Comparison of ENCODE assay signal across 1 cellular context in genomic region chr5:157598350-157598936, GRCh38.
TF ChIP-seq lines count a peak whose summit lies in the region.

No MANE protein-coding gene starts in this region.

TF ChIP-seq in GM12878, 131 proteins besides CTCF, POLR2A, EP300 and RAD21 (continued from another document and continues in another):
- TF ChIP-seq, protein P1, sequence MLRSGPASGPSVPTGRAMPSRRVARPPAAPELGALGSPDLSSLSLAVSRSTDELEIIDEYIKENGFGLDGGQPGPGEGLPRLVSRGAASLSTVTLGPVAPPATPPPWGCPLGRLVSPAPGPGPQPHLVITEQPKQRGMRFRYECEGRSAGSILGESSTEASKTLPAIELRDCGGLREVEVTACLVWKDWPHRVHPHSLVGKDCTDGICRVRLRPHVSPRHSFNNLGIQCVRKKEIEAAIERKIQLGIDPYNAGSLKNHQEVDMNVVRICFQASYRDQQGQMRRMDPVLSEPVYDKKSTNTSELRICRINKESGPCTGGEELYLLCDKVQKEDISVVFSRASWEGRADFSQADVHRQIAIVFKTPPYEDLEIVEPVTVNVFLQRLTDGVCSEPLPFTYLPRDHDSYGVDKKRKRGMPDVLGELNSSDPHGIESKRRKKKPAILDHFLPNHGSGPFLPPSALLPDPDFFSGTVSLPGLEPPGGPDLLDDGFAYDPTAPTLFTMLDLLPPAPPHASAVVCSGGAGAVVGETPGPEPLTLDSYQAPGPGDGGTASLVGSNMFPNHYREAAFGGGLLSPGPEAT (IDR thresholded peaks at IDR 0.05; ENCODE audit: low read depth) = no peak; the same call in 1 of the 2 replicates
- peak; percentile 43 to 60; a peak in 3 of 4 replicates for TF ChIP-seq IKZF2 (IDR thresholded peaks at IDR 0.05)
- TF ChIP-seq, protein P2, sequence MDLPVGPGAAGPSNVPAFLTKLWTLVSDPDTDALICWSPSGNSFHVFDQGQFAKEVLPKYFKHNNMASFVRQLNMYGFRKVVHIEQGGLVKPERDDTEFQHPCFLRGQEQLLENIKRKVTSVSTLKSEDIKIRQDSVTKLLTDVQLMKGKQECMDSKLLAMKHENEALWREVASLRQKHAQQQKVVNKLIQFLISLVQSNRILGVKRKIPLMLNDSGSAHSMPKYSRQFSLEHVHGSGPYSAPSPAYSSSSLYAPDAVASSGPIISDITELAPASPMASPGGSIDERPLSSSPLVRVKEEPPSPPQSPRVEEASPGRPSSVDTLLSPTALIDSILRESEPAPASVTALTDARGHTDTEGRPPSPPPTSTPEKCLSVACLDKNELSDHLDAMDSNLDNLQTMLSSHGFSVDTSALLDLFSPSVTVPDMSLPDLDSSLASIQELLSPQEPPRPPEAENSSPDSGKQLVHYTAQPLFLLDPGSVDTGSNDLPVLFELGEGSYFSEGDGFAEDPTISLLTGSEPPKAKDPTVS (IDR thresholded peaks at IDR 0.05; ENCODE audit: low read depth, low read length) = no peak
- TF ChIP-seq RBBP5 (conservative IDR thresholded peaks at IDR 0.05) = no peak
- TF ChIP-seq TCF3 (IDR thresholded peaks at IDR 0.05; ENCODE audit: borderline replicate concordance, insufficient read depth, low read depth, low read length) = no peak
- TF ChIP-seq BMI1 (IDR thresholded peaks at IDR 0.05; ENCODE audit: borderline replicate concordance) = no peak
- TF ChIP-seq KLF5 (IDR thresholded peaks at IDR 0.05; ENCODE audit: partially characterized antibody) = no peak
- 0 out of 2 replicates have a peak, but pooled peaks have one; percentile 19 for TF ChIP-seq ZNF217 (IDR thresholded peaks at IDR 0.05)
- no peak for TF ChIP-seq RAD51 (IDR thresholded peaks at IDR 0.05)
- no peak for TF ChIP-seq BRCA1 (IDR thresholded peaks at IDR 0.05; ENCODE audit: low read depth, low read length)
- no peak for TF ChIP-seq POU2F2 (IDR thresholded peaks at IDR 0.05; ENCODE audit: borderline replicate concordance, low read depth, low read length)
- TF ChIP-seq CHD2 (IDR thresholded peaks at IDR 0.05; ENCODE audit: borderline replicate concordance, low read depth, low read length) = no peak
- no peak for TF ChIP-seq CEBPZ (IDR thresholded peaks at IDR 0.05; ENCODE audit: low read depth, low read length)
- no peak for TF ChIP-seq MXI1 (IDR thresholded peaks at IDR 0.05; ENCODE audit: low read depth, low read length)
- TF ChIP-seq PAX5 (IDR thresholded peaks at IDR 0.05; ENCODE audit: borderline replicate concordance, low read depth, low read length) = no peak
- TF ChIP-seq, protein P3, sequence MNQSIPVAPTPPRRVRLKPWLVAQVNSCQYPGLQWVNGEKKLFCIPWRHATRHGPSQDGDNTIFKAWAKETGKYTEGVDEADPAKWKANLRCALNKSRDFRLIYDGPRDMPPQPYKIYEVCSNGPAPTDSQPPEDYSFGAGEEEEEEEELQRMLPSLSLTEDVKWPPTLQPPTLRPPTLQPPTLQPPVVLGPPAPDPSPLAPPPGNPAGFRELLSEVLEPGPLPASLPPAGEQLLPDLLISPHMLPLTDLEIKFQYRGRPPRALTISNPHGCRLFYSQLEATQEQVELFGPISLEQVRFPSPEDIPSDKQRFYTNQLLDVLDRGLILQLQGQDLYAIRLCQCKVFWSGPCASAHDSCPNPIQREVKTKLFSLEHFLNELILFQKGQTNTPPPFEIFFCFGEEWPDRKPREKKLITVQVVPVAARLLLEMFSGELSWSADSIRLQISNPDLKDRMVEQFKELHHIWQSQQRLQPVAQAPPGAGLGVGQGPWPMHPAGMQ (IDR thresholded peaks at IDR 0.05; ENCODE audit: borderline replicate concordance) = no peak
- TF ChIP-seq CREM (IDR thresholded peaks at IDR 0.05; ENCODE audit: low read depth) = no peak
- TF ChIP-seq GATAD2B (conservative IDR thresholded peaks at IDR 0.05; ENCODE audit: low read depth) = no peak
- TF ChIP-seq MAX (IDR thresholded peaks at IDR 0.05; ENCODE audit: low read depth, low read length) = no peak
- no peak for TF ChIP-seq SMARCA5 (IDR thresholded peaks at IDR 0.05)
- TF ChIP-seq MEF2A (IDR thresholded peaks at IDR 0.05; ENCODE audit: insufficient read depth, low read depth, low read length) = no peak
- no peak for TF ChIP-seq IRF4 (IDR thresholded peaks at IDR 0.05; ENCODE audit: low read depth, low read length)
- TF ChIP-seq, protein P4, sequence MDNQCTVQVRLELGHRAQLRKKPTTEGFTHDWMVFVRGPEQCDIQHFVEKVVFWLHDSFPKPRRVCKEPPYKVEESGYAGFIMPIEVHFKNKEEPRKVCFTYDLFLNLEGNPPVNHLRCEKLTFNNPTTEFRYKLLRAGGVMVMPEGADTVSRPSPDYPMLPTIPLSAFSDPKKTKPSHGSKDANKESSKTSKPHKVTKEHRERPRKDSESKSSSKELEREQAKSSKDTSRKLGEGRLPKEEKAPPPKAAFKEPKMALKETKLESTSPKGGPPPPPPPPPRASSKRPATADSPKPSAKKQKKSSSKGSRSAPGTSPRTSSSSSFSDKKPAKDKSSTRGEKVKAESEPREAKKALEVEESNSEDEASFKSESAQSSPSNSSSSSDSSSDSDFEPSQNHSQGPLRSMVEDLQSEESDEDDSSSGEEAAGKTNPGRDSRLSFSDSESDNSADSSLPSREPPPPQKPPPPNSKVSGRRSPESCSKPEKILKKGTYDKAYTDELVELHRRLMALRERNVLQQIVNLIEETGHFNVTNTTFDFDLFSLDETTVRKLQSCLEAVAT (IDR thresholded peaks at IDR 0.05) = no peak
- no peak for TF ChIP-seq TARDBP (IDR thresholded peaks at IDR 0.05; ENCODE audit: borderline replicate concordance)
- TF ChIP-seq TCF12 (IDR thresholded peaks at IDR 0.05; ENCODE audit: low read depth, low read length) = no peak
- TF ChIP-seq TBL1XR1 (IDR thresholded peaks at IDR 0.05; ENCODE audit: low read depth, low read length) = no peak
- TF ChIP-seq RUNX3 (IDR thresholded peaks at IDR 0.05; ENCODE audit: low read length) = peak; percentile 44
- TF ChIP-seq, protein P5, sequence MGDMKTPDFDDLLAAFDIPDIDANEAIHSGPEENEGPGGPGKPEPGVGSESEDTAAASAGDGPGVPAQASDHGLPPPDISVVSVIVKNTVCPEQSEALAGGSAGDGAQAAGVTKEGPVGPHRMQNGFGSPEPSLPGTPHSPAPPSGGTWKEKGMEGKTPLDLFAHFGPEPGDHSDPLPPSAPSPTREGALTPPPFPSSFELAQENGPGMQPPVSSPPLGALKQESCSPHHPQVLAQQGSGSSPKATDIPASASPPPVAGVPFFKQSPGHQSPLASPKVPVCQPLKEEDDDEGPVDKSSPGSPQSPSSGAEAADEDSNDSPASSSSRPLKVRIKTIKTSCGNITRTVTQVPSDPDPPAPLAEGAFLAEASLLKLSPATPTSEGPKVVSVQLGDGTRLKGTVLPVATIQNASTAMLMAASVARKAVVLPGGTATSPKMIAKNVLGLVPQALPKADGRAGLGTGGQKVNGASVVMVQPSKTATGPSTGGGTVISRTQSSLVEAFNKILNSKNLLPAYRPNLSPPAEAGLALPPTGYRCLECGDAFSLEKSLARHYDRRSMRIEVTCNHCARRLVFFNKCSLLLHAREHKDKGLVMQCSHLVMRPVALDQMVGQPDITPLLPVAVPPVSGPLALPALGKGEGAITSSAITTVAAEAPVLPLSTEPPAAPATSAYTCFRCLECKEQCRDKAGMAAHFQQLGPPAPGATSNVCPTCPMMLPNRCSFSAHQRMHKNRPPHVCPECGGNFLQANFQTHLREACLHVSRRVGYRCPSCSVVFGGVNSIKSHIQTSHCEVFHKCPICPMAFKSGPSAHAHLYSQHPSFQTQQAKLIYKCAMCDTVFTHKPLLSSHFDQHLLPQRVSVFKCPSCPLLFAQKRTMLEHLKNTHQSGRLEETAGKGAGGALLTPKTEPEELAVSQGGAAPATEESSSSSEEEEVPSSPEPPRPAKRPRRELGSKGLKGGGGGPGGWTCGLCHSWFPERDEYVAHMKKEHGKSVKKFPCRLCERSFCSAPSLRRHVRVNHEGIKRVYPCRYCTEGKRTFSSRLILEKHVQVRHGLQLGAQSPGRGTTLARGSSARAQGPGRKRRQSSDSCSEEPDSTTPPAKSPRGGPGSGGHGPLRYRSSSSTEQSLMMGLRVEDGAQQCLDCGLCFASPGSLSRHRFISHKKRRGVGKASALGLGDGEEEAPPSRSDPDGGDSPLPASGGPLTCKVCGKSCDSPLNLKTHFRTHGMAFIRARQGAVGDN (IDR thresholded peaks at IDR 0.05) = peak; percentile 67
- peak; percentile 30 for TF ChIP-seq MEF2B (IDR thresholded peaks at IDR 0.05; ENCODE audit: partially characterized antibody, poor library complexity, severe bottlenecking)
- TF ChIP-seq IKZF1 (conservative IDR thresholded peaks at IDR 0.05) = peak; percentile 35; the same call in 1 of the 2 replicates
- TF ChIP-seq CHD4 (IDR thresholded peaks at IDR 0.05) = no peak
- no peak for TF ChIP-seq YY1 (IDR thresholded peaks at IDR 0.05; ENCODE audit: low read depth, low read length)
- no peak for TF ChIP-seq ZNF207 (IDR thresholded peaks at IDR 0.05; ENCODE audit: borderline replicate concordance)
- TF ChIP-seq ZBED1 (IDR thresholded peaks at IDR 0.05; ENCODE audit: borderline replicate concordance) = peak; percentile 55; the same call in 1 of the 2 replicates
- TF ChIP-seq SRF (IDR thresholded peaks at IDR 0.05; ENCODE audit: low read depth in 2 of 2, low read length in 2 of 2) = no peak
- TF ChIP-seq ASH2L (IDR thresholded peaks at IDR 0.05; ENCODE audit: borderline replicate concordance, low read depth) = no peak
- TF ChIP-seq, protein P6, sequence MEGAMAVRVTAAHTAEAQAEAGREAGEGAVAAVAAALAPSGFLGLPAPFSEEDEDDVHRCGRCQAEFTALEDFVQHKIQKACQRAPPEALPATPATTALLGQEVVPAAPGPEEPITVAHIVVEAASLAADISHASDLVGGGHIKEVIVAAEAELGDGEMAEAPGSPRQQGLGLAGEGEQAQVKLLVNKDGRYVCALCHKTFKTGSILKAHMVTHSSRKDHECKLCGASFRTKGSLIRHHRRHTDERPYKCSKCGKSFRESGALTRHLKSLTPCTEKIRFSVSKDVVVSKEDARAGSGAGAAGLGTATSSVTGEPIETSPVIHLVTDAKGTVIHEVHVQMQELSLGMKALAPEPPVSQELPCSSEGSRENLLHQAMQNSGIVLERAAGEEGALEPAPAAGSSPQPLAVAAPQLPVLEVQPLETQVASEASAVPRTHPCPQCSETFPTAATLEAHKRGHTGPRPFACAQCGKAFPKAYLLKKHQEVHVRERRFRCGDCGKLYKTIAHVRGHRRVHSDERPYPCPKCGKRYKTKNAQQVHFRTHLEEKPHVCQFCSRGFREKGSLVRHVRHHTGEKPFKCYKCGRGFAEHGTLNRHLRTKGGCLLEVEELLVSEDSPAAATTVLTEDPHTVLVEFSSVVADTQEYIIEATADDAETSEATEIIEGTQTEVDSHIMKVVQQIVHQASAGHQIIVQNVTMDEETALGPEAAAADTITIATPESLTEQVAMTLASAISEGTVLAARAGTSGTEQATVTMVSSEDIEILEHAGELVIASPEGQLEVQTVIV (IDR thresholded peaks at IDR 0.05; ENCODE audit: borderline replicate concordance, partially characterized antibody) = no peak
- peak in 1 of 2 experiments; percentile 81; a peak in 1 of 4 replicates for TF ChIP-seq ETV6 (conservative IDR thresholded peaks at IDR 0.05 in 1 of 2, IDR thresholded peaks at IDR 0.05 in 1 of 2; ENCODE audit: borderline replicate concordance in 1 of 2, low read depth in 1 of 2)
- TF ChIP-seq BACH1 (IDR thresholded peaks at IDR 0.05; ENCODE audit: borderline replicate concordance) = peak; percentile 80; the same call in 1 of the 2 replicates
- no peak for TF ChIP-seq PAX8 (IDR thresholded peaks at IDR 0.05)
- peak; percentile 44; the same call in 1 of the 2 replicates for TF ChIP-seq ATF2 (IDR thresholded peaks at IDR 0.05; ENCODE audit: low read length)
- TF ChIP-seq GABPA (IDR thresholded peaks at IDR 0.05; ENCODE audit: low read depth) = no peak
- no peak for TF ChIP-seq CBFB (IDR thresholded peaks at IDR 0.05; ENCODE audit: low read depth)
- TF ChIP-seq ZNF622 (IDR thresholded peaks at IDR 0.05) = no peak
